ENCODE assay signal across 12 cellular contexts in genomic region chr20:50259705-50260479, GRCh38.
A peak's percentile ranks its signal among the peaks of the same experiment; 100 is the strongest.
DNase-seq lines count a peak whose midpoint lies in the region; ATAC-seq and TF ChIP-seq lines count a peak whose summit lies in the region.
"Had no signal": no experiment of that assay in that cellular context is flagged by ENCODE, and none has a peak within 500 bp of the region (broad histone marks: within the 10 kb centered on the region; RNA-seq: fewer than 3 reads in every experiment).

No MANE protein-coding gene starts in this region.

- H3K79me2 ChIP-seq in GM23338 (replicated peaks; ENCODE audit: insufficient read depth), result no peaks in the 10 kb centered on the region

- H2AFZ ChIP-seq in GM23338, result peak overlapping the region; percentile 52

- no peak overlapping the region for H3K27ac Mint-ChIP-seq in GM23338
- H3K27ac Mint-ChIP-seq in CD4-positive, alpha-beta T cell, result no peak overlapping the region

- TF ChIP-seq CTCF in GM23338 (conservative IDR thresholded peaks at IDR 0.05; ENCODE audit: low read depth in 2 of 2) (no peak), RWPE2 (IDR thresholded peaks at IDR 0.05; ENCODE audit: poor library complexity, severe bottlenecking) (no peak), heart left ventricle (IDR thresholded peaks at IDR 0.05) (no peak)
- TF ChIP-seq CTCF in CD4-positive, alpha-beta T cell (IDR thresholded peaks at IDR 0.05), result no peak

- 50 to 58% (median 53%) methylated on average over 9 of the region's 9 CpGs for WGBS in heart left ventricle, 4 donors

- CTCF ChIA-PET in CD4-positive, alpha-beta T cell (lab: Charles Lee), result no interaction called here

- H3K9me3 Mint-ChIP-seq in GM23338, result no peaks in the 10 kb centered on the region; the same call in 2 of the 3 replicates
- H3K9me3 Mint-ChIP-seq in CD4-positive, alpha-beta T cell, result no peaks in the 10 kb centered on the region

- intact Hi-C loops in heart left ventricle (cut with DNase I) (no loop called here), sciatic nerve (cut with DNase I) (no loop called here)
- intact Hi-C loops in CD4-positive, alpha-beta T cell (cut with DNase I, micrococcal nuclease), result no loop called here

- no peaks in the 10 kb centered on the region for H3K36me3 Mint-ChIP-seq in GM23338 (ENCODE audit: low read depth)
- H3K36me3 Mint-ChIP-seq in CD4-positive, alpha-beta T cell (ENCODE audit: low read depth), result no peaks in the 10 kb centered on the region

- no peaks in the 10 kb centered on the region for H3K9me2 ChIP-seq in GM23338 (ENCODE audit: insufficient read depth)

- H3K36me3 ChIP-seq in GM23338 (ENCODE audit: insufficient read depth) (no peaks in the 10 kb centered on the region), RWPE2 (ENCODE audit: low read depth) (no peaks in the 10 kb centered on the region), heart left ventricle (no peaks in the 10 kb centered on the region)

- peaks cover 12% of the 10 kb centered on the region for H3K4me1 Mint-ChIP-seq in GM23338
- no peaks in the 10 kb centered on the region for H3K4me1 Mint-ChIP-seq in CD4-positive, alpha-beta T cell (ENCODE audit: low read depth)

- DNase-seq in GM23338 (ENCODE audit: low spot score) (no peak), RWPE2 (ENCODE audit: low spot score) (peak; percentile 69), heart left ventricle (peak in 3 of 5 donors; percentile 68 to 82 (median 76)), sciatic nerve (ENCODE audit: low spot score) (no peak), DMS79 treated with DMSO at 0.1 percent for 48 hours (lab: John Stamatoyannopoulos, UW) (no peak)
- DNase-seq in CD4-positive, alpha-beta T cell, result no peak
- DNase-seq: activated T-cell treated with anti-CD3 and anti-CD28 coated beads for 4 hours, cortex of kidney, hippocampal formation, NCI-H526 had no signal

- TF ChIP-seq POLR2A in heart left ventricle (IDR thresholded peaks at IDR 0.05), result no peak

- no peaks in the 10 kb centered on the region for H4K20me1 ChIP-seq in GM23338 (replicated peaks; ENCODE audit: insufficient read depth)

- no peaks in the 10 kb centered on the region for H3K9me3 ChIP-seq in RWPE2 (ENCODE audit: severe bottlenecking)
- no peaks in the 10 kb centered on the region for H3K9me3 ChIP-seq in heart left ventricle
- H3K9me3 ChIP-seq in CD4-positive, alpha-beta T cell (ENCODE audit: control insufficient read depth, low read length), result no peaks in the 10 kb centered on the region

- no peak overlapping the region for H3K4me3 ChIP-seq in GM23338
- H3K4me3 ChIP-seq in RWPE2 (ENCODE audit: severe bottlenecking), result no peak overlapping the region
- no peak overlapping the region for H3K4me3 ChIP-seq in heart left ventricle

- H3K4me1 ChIP-seq in GM23338 (ENCODE audit: insufficient read depth) (no peaks in the 10 kb centered on the region), RWPE2 (ENCODE audit: insufficient read depth, poor library complexity, severe bottlenecking) (no peaks in the 10 kb centered on the region), heart left ventricle (peaks cover 0 to 35% (median 0%) of the 10 kb centered on the region in 12 donors)

- POLR2A ChIA-PET in CD4-positive, alpha-beta T cell (lab: Charles Lee), result no interaction called here

- no peaks in the 10 kb centered on the region for H3K27me3 ChIP-seq in GM23338 (ENCODE audit: insufficient read depth)
- no peaks in the 10 kb centered on the region for H3K27me3 ChIP-seq in RWPE2 (ENCODE audit: insufficient read depth, poor library complexity, severe bottlenecking)
- no peaks in the 10 kb centered on the region for H3K27me3 ChIP-seq in heart left ventricle
- no peaks in the 10 kb centered on the region for H3K27me3 ChIP-seq in CD4-positive, alpha-beta T cell (ENCODE audit: control insufficient read depth, insufficient read depth, low read length)

- peaks cover 5% of the 10 kb centered on the region for H3K27me3 Mint-ChIP-seq in GM23338 (ENCODE audit: insufficient read depth, low read depth, poor library complexity)
- no peaks in the 10 kb centered on the region for H3K27me3 Mint-ChIP-seq in CD4-positive, alpha-beta T cell

- H3K4me3 Mint-ChIP-seq in GM23338, result no peak overlapping the region
- H3K4me3 Mint-ChIP-seq in CD4-positive, alpha-beta T cell, result no peak overlapping the region

- no peak overlapping the region for H3K4me2 ChIP-seq in GM23338

- ATAC-seq in GM23338 (no peak), RWPE2 (ENCODE audit: low read depth) (no peak), heart left ventricle (peak in 3 of 4 donors; percentile 34 to 57 (median 51)), sciatic nerve (peak; percentile 46), HG02852 (IDR thresholded peaks at IDR 0.05; ENCODE audit: unreplicated experiment) (no peak), GM21526 (IDR thresholded peaks at IDR 0.05; ENCODE audit: low FRiP score, unreplicated experiment) (no peak)
- no peak for ATAC-seq in CD4-positive, alpha-beta T cell (ENCODE audit: poor library complexity)

- no peaks in the 10 kb centered on the region for H3F3A ChIP-seq in GM23338 (replicated peaks; ENCODE audit: low read depth)

- H3K27ac ChIP-seq in GM23338 (ENCODE audit: low read depth), result no peak overlapping the region
- no peak overlapping the region for H3K27ac ChIP-seq in RWPE2 (ENCODE audit: poor library complexity, severe bottlenecking)
- H3K27ac ChIP-seq in heart left ventricle, result peak overlapping the region in 6 of 12 donors; percentile 0 to 92 (median 26)
- H3K27ac ChIP-seq in CD4-positive, alpha-beta T cell (ENCODE audit: low read depth, low read length), result no peak overlapping the region

TF ChIP-seq in GM23338, 12 proteins besides CTCF, POLR2A, EP300 and RAD21 (continues in another document):
- TF ChIP-seq EZH2phosphoT487 (IDR thresholded peaks at IDR 0.05; ENCODE audit: unreplicated experiment) (no peak), ZNF462 (CRISPR knock-in tag; IDR thresholded peaks at IDR 0.05) (no peak), POLR2AphosphoS5 (IDR thresholded peaks at IDR 0.05; ENCODE audit: low read depth) (no peak), STAT1 (IDR thresholded peaks at IDR 0.05; ENCODE audit: unreplicated experiment) (no peak), ETS1 (IDR thresholded peaks at IDR 0.05) (no peak)

Comparison
In these comparisons a context has a peak if more than half of its experiments do, and no peak if none do; other contexts are left out.
1. ATAC-seq: peak in heart left ventricle (3 of 4) and sciatic nerve (single experiment); none in GM23338 (single experiment), RWPE2 (single experiment), CD4-positive, alpha-beta T cell (single experiment), HG02852 (single experiment) and GM21526 (single experiment).
2. DNase-seq: peak in RWPE2 (single experiment) and heart left ventricle (3 of 5); none in GM23338 (single experiment), sciatic nerve (single experiment), DMS79 treated with DMSO at 0.1 percent for 48 hours (single experiment) and CD4-positive, alpha-beta T cell (0 of 10).